In the genomic region with DNA sequence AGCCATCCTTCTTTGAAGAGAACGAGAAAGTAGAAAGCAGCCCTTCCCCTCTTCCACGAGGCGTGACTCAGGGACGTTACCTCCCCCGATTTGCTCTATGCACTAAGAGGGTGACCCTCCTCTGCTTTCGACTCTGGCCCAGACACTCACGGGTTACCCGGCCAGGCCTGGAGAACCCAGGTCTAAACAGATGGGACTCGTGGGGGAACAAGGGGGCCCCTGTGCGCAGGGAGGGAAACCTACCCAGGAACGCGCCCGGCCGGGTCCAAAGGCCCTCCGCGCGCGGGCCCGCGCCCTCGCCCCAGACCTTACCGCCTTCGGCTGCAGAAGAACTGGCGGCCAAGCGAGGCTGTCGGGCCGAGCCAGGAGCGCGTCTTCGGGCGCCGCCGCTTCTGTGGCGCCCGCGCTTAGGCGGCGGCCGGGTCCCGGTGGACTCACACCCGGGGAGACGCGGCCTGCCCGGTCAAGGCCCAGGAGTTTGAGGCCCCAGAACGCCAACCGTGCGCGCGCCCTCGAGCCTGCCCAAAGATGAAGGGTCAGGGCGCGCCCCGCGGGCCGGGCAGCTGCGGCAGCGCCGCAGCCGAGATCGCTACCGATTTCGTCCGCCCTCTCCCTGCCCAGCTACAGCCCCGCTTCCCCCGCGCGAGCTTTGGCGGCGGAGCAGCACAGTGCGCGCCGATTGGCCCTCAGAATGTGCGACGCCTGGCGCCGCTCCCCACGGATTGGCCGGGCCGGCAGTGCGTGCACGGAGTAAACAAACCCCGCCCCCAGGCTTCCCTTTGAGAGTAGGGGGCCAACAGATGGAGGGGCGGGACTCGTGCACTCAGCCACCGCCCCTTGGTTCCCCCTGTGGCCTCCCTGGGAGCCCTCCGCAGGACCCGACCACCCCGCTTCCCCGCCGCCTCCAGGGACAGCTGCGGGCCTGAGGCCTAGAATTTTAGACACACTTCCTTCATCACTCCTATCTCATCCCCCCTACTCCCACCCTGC, we compare ENCODE assay signal across 1 cellular context.
A peak's percentile ranks its signal among the peaks of the same experiment; 100 is the strongest.
TF ChIP-seq lines count a peak whose summit lies in the region.

A gene with protein sequence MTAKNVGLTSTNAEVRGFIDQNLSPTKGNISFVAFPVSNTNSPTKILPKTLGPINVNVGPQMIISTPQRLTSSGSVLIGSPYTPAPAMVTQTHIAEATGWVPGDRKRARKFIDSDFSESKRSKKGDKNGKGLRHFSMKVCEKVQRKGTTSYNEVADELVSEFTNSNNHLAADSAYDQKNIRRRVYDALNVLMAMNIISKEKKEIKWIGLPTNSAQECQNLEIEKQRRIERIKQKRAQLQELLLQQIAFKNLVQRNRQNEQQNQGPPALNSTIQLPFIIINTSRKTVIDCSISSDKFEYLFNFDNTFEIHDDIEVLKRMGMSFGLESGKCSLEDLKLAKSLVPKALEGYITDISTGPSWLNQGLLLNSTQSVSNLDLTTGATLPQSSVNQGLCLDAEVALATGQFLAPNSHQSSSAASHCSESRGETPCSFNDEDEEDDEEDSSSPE (minus strand): TSS at position 674 of the 990 bp plus-strand sequence. CDS start 47,795 bp downstream, outside the sequence.

TF ChIP-seq in HepG2, 621 proteins besides CTCF, POLR2A, EP300 and RAD21 (continued from another document and continues in another):
- 0 out of 2 replicates have a peak, but pooled peaks have one; percentile 70 for TF ChIP-seq ZNF558 (CRISPR knock-in tag; IDR thresholded peaks at IDR 0.05; ENCODE audit: borderline replicate concordance)
- peak; percentile 78; the same call in 1 of the 2 replicates for TF ChIP-seq PAX8 (CRISPR knock-in tag; IDR thresholded peaks at IDR 0.05; ENCODE audit: borderline replicate concordance)
- TF ChIP-seq MIXL1 (CRISPR knock-in tag; IDR thresholded peaks at IDR 0.05): no peak
- TF ChIP-seq CBX5 (CRISPR knock-in tag; IDR thresholded peaks at IDR 0.05; ENCODE audit: borderline replicate concordance): no peak; the same call in 1 of the 2 replicates
- peak; percentile 86 for TF ChIP-seq ZMYM4 (CRISPR knock-in tag; IDR thresholded peaks at IDR 0.05)
- 0 out of 2 replicates have a peak, but pooled peaks have one; percentile 86 for TF ChIP-seq ZNF713 (CRISPR knock-in tag; IDR thresholded peaks at IDR 0.05)
- TF ChIP-seq KAT2B (IDR thresholded peaks at IDR 0.05; ENCODE audit: borderline replicate concordance, low read depth, low read length): no peak
- TF ChIP-seq ZNF775 (CRISPR knock-in tag; IDR thresholded peaks at IDR 0.05; ENCODE audit: borderline replicate concordance): no peak
- TF ChIP-seq, protein P1, sequence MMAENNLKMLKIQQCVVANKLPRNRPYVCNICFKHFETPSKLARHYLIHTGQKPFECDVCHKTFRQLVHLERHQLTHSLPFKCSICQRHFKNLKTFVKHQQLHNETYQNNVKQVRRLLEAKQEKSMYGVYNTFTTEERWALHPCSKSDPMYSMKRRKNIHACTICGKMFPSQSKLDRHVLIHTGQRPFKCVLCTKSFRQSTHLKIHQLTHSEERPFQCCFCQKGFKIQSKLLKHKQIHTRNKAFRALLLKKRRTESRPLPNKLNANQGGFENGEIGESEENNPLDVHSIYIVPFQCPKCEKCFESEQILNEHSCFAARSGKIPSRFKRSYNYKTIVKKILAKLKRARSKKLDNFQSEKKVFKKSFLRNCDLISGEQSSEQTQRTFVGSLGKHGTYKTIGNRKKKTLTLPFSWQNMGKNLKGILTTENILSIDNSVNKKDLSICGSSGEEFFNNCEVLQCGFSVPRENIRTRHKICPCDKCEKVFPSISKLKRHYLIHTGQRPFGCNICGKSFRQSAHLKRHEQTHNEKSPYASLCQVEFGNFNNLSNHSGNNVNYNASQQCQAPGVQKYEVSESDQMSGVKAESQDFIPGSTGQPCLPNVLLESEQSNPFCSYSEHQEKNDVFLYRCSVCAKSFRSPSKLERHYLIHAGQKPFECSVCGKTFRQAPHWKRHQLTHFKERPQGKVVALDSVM (CRISPR knock-in tag; IDR thresholded peaks at IDR 0.05): no peak; the same call in 1 of the 2 replicates
- TF ChIP-seq NONO (IDR thresholded peaks at IDR 0.05): no peak
- TF ChIP-seq NONO (CRISPR knock-in tag; conservative IDR thresholded peaks at IDR 0.05): peak; percentile 70; the same call in 1 of the 2 replicates
- TF ChIP-seq HDAC2 (CRISPR knock-in tag; IDR thresholded peaks at IDR 0.05): peak; percentile 38; the same call in 1 of the 2 replicates
- TF ChIP-seq CREB1 (IDR thresholded peaks at IDR 0.05): peak; percentile 73
- peak; percentile 77 for TF ChIP-seq CREB1 (CRISPR knock-in tag; IDR thresholded peaks at IDR 0.05)
- TF ChIP-seq, protein P2, sequence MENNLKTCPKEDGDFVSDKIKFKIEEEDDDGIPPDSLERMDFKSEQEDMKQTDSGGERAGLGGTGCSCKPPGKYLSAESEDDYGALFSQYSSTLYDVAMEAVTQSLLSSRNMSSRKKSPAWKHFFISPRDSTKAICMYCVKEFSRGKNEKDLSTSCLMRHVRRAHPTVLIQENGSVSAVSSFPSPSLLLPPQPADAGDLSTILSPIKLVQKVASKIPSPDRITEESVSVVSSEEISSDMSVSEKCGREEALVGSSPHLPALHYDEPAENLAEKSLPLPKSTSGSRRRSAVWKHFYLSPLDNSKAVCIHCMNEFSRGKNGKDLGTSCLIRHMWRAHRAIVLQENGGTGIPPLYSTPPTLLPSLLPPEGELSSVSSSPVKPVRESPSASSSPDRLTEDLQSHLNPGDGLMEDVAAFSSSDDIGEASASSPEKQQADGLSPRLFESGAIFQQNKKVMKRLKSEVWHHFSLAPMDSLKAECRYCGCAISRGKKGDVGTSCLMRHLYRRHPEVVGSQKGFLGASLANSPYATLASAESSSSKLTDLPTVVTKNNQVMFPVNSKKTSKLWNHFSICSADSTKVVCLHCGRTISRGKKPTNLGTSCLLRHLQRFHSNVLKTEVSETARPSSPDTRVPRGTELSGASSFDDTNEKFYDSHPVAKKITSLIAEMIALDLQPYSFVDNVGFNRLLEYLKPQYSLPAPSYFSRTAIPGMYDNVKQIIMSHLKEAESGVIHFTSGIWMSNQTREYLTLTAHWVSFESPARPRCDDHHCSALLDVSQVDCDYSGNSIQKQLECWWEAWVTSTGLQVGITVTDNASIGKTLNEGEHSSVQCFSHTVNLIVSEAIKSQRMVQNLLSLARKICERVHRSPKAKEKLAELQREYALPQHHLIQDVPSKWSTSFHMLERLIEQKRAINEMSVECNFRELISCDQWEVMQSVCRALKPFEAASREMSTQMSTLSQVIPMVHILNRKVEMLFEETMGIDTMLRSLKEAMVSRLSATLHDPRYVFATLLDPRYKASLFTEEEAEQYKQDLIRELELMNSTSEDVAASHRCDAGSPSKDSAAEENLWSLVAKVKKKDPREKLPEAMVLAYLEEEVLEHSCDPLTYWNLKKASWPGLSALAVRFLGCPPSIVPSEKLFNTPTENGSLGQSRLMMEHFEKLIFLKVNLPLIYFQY (CRISPR knock-in tag; IDR thresholded peaks at IDR 0.05; ENCODE audit: borderline replicate concordance): peak; percentile 21; the same call in 1 of the 2 replicates
- peak; percentile 26; the same call in 1 of the 2 replicates for TF ChIP-seq GATA4 (IDR thresholded peaks at IDR 0.05; ENCODE audit: borderline replicate concordance, low read depth)
- peak; percentile 88 for TF ChIP-seq ZNF543 (CRISPR knock-in tag; IDR thresholded peaks at IDR 0.05)
- TF ChIP-seq HNF4G (IDR thresholded peaks at IDR 0.05; ENCODE audit: borderline replicate concordance, low read depth, low read length): peak; percentile 82
- TF ChIP-seq HNF4G (CRISPR knock-in tag; IDR thresholded peaks at IDR 0.05; ENCODE audit: borderline replicate concordance, low read depth): no peak
- TF ChIP-seq ZNF432 (CRISPR knock-in tag; IDR thresholded peaks at IDR 0.05; ENCODE audit: borderline replicate concordance): no peak
- TF ChIP-seq ZKSCAN8 (CRISPR knock-in tag; IDR thresholded peaks at IDR 0.05; ENCODE audit: borderline replicate concordance): peak; percentile 29; the same call in 1 of the 2 replicates
- TF ChIP-seq ZNF549 (CRISPR knock-in tag; IDR thresholded peaks at IDR 0.05): no peak
- peak; percentile 88 for TF ChIP-seq PHF8 (CRISPR knock-in tag; IDR thresholded peaks at IDR 0.05)
- no peak for TF ChIP-seq CEBPG (CRISPR knock-in tag; IDR thresholded peaks at IDR 0.05)
- no peak for TF ChIP-seq HIVEP1 (CRISPR knock-in tag; IDR thresholded peaks at IDR 0.05)
- TF ChIP-seq ZFP41 (CRISPR knock-in tag; IDR thresholded peaks at IDR 0.05; ENCODE audit: borderline replicate concordance): 0 out of 2 replicates have a peak, but pooled peaks have one; percentile 40
- TF ChIP-seq ZNF766 (CRISPR knock-in tag; IDR thresholded peaks at IDR 0.05; ENCODE audit: borderline replicate concordance): peak; percentile 61; the same call in 1 of the 2 replicates
- TF ChIP-seq XRCC5 (optimal IDR thresholded peaks at IDR 0.05; ENCODE audit: low read length): peak; percentile 29
- TF ChIP-seq HNF4A (CRISPR knock-in tag; IDR thresholded peaks at IDR 0.05): peak; percentile 82
- peak; percentile 12; the same call in 1 of the 2 replicates for TF ChIP-seq SPEN (CRISPR knock-in tag; IDR thresholded peaks at IDR 0.05; ENCODE audit: low read depth)
- TF ChIP-seq FOXK1 (CRISPR knock-in tag; IDR thresholded peaks at IDR 0.05; ENCODE audit: borderline replicate concordance, low read depth): peak; percentile 94
- TF ChIP-seq ZNF343 (CRISPR knock-in tag; IDR thresholded peaks at IDR 0.05): peak; percentile 90; the same call in 1 of the 2 replicates
- TF ChIP-seq, protein P3, sequence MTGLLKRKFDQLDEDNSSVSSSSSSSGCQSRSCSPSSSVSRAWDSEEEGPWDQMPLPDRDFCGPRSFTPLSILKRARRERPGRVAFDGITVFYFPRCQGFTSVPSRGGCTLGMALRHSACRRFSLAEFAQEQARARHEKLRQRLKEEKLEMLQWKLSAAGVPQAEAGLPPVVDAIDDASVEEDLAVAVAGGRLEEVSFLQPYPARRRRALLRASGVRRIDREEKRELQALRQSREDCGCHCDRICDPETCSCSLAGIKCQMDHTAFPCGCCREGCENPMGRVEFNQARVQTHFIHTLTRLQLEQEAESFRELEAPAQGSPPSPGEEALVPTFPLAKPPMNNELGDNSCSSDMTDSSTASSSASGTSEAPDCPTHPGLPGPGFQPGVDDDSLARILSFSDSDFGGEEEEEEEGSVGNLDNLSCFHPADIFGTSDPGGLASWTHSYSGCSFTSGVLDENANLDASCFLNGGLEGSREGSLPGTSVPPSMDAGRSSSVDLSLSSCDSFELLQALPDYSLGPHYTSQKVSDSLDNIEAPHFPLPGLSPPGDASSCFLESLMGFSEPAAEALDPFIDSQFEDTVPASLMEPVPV (CRISPR knock-in tag; IDR thresholded peaks at IDR 0.05): 0 out of 2 replicates have a peak, but pooled peaks have one; percentile 14
- 0 out of 2 replicates have a peak, but pooled peaks have one; percentile 35 for TF ChIP-seq REXO4 (CRISPR knock-in tag; IDR thresholded peaks at IDR 0.05; ENCODE audit: borderline replicate concordance)
- TF ChIP-seq REPIN1 (CRISPR knock-in tag; IDR thresholded peaks at IDR 0.05; ENCODE audit: borderline replicate concordance, low read depth): 0 out of 2 replicates have a peak, but pooled peaks have one; percentile 43
- TF ChIP-seq SRF (IDR thresholded peaks at IDR 0.05; ENCODE audit: low read depth, low read length): no peak
- TF ChIP-seq MTA1 (CRISPR knock-in tag; IDR thresholded peaks at IDR 0.05; ENCODE audit: borderline replicate concordance): peak; percentile 88
- TF ChIP-seq ZNF446 (CRISPR knock-in tag; IDR thresholded peaks at IDR 0.05): peak; percentile 91; the same call in 1 of the 2 replicates
- TF ChIP-seq, protein P4, sequence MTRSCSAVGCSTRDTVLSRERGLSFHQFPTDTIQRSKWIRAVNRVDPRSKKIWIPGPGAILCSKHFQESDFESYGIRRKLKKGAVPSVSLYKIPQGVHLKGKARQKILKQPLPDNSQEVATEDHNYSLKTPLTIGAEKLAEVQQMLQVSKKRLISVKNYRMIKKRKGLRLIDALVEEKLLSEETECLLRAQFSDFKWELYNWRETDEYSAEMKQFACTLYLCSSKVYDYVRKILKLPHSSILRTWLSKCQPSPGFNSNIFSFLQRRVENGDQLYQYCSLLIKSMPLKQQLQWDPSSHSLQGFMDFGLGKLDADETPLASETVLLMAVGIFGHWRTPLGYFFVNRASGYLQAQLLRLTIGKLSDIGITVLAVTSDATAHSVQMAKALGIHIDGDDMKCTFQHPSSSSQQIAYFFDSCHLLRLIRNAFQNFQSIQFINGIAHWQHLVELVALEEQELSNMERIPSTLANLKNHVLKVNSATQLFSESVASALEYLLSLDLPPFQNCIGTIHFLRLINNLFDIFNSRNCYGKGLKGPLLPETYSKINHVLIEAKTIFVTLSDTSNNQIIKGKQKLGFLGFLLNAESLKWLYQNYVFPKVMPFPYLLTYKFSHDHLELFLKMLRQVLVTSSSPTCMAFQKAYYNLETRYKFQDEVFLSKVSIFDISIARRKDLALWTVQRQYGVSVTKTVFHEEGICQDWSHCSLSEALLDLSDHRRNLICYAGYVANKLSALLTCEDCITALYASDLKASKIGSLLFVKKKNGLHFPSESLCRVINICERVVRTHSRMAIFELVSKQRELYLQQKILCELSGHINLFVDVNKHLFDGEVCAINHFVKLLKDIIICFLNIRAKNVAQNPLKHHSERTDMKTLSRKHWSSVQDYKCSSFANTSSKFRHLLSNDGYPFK (CRISPR knock-in tag; IDR thresholded peaks at IDR 0.05; ENCODE audit: borderline replicate concordance): 0 out of 2 replicates have a peak, but pooled peaks have one; percentile 25
- peak; percentile 23; the same call in 1 of the 2 replicates for TF ChIP-seq ZNF431 (CRISPR knock-in tag; IDR thresholded peaks at IDR 0.05; ENCODE audit: borderline replicate concordance, low read depth)
- TF ChIP-seq TCF7 (IDR thresholded peaks at IDR 0.05; ENCODE audit: low read depth): no peak; the same call in 1 of the 2 replicates
- peak; percentile 53; the same call in 1 of the 2 replicates for TF ChIP-seq POLR2AphosphoS5 (IDR thresholded peaks at IDR 0.05; ENCODE audit: low read depth, low read length)
- TF ChIP-seq SNAPC2 (CRISPR knock-in tag; IDR thresholded peaks at IDR 0.05): no peak
- 0 out of 2 replicates have a peak, but pooled peaks have one; percentile 18 for TF ChIP-seq FOXO1 (CRISPR knock-in tag; IDR thresholded peaks at IDR 0.05)
- TF ChIP-seq CREM (IDR thresholded peaks at IDR 0.05): 0 out of 2 replicates have a peak, but pooled peaks have one; percentile 55
- no peak for TF ChIP-seq CREM (CRISPR knock-in tag; IDR thresholded peaks at IDR 0.05)
- no peak for TF ChIP-seq CENPX (CRISPR knock-in tag; IDR thresholded peaks at IDR 0.05)
- peak; percentile 61; the same call in 1 of the 2 replicates for TF ChIP-seq ZNF547 (CRISPR knock-in tag; IDR thresholded peaks at IDR 0.05)
- 0 out of 2 replicates have a peak, but pooled peaks have one; percentile 60 for TF ChIP-seq KLF15 (CRISPR knock-in tag; IDR thresholded peaks at IDR 0.05; ENCODE audit: borderline replicate concordance)
- TF ChIP-seq GLI4 (CRISPR knock-in tag; IDR thresholded peaks at IDR 0.05; ENCODE audit: borderline replicate concordance): peak; percentile 75; the same call in 1 of the 2 replicates
- TF ChIP-seq, protein P5, sequence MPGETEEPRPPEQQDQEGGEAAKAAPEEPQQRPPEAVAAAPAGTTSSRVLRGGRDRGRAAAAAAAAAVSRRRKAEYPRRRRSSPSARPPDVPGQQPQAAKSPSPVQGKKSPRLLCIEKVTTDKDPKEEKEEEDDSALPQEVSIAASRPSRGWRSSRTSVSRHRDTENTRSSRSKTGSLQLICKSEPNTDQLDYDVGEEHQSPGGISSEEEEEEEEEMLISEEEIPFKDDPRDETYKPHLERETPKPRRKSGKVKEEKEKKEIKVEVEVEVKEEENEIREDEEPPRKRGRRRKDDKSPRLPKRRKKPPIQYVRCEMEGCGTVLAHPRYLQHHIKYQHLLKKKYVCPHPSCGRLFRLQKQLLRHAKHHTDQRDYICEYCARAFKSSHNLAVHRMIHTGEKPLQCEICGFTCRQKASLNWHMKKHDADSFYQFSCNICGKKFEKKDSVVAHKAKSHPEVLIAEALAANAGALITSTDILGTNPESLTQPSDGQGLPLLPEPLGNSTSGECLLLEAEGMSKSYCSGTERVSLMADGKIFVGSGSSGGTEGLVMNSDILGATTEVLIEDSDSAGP (CRISPR knock-in tag; IDR thresholded peaks at IDR 0.05; ENCODE audit: borderline replicate concordance): peak; percentile 76; the same call in 1 of the 2 replicates
